11 cellular contexts compared by ENCODE assay signal in genomic region chr14:32307881-32308582, GRCh38. TPM values are rescaled to one million over a fixed set of nuclear protein-coding genes. Genes with fewer than 3 reads are reported as not detected.
A peak's percentile ranks its signal among the peaks of the same experiment; 100 is the strongest.
DNase-seq lines count a peak whose midpoint lies in the region; ATAC-seq and TF ChIP-seq lines count a peak whose summit lies in the region.
"Had no signal": no experiment of that assay in that cellular context is flagged by ENCODE, and none has a peak within 500 bp of the region (broad histone marks: within the 10 kb centered on the region; RNA-seq: fewer than 3 reads in every experiment).

No MANE protein-coding gene starts in this region.

- no peaks in the 10 kb centered on the region for H3K9me3 ChIP-seq in HEK293 (ENCODE audit: control insufficient read depth, insufficient read depth, low read depth, low read length)
- H3K9me3 ChIP-seq in testis = no peaks in the 10 kb centered on the region
- H3K9me3 ChIP-seq: BLaER1 treated with 17β-estradiol and CSF1 and Interleukin-3, amounts not matched to agents 10 nM and 100 nM had no signal

- in situ Hi-C loops in G401 (cut with HindIII; ENCODE audit: low sequenced_read_pairs) = no loop called here

- no peaks in the 10 kb centered on the region for H3K36me3 ChIP-seq in HEK293 (ENCODE audit: control insufficient read depth in 2 of 2, insufficient read depth in 1 of 2, low read length in 2 of 2)
- H3K36me3 ChIP-seq in testis (ENCODE audit: low read depth, missing control alignments) = no peaks in the 10 kb centered on the region
- H3K36me3 ChIP-seq: BLaER1 treated with 17β-estradiol and CSF1 and Interleukin-3, amounts not matched to agents 10 nM and 100 nM had no signal

- WGBS in testis, 2 donors = 81 to 88% methylated on average over 2 to 3 of the region's 3 CpGs

- TF ChIP-seq POLR2A in testis (IDR thresholded peaks at IDR 0.05) = no peak

- intact Hi-C loops in testis (cut with DNase I; ENCODE audit: low total_unique reads) = no loop called here

- H3K27me3 ChIP-seq in testis = no peaks in the 10 kb centered on the region
- H3K27me3 ChIP-seq: BLaER1 treated with 17β-estradiol and CSF1 and Interleukin-3, amounts not matched to agents 10 nM and 100 nM had no signal

- POLR2A ChIA-PET in HEK293 (lab: Yijun Ruan, JAX) = interaction anchor here (0.5 kb wide), 1 partner anchor 232 kb away, joined by 3 read pairs; no protein-coding TSS in a partner anchor

- H3K27ac ChIP-seq in HEK293 (ENCODE audit: extremely low read depth, low read depth, low read length) (peak overlapping the region; percentile 79), testis (no peak overlapping the region)
- H3K27ac ChIP-seq: BLaER1 treated with 17β-estradiol and CSF1 and Interleukin-3, amounts not matched to agents 10 nM and 100 nM had no signal

- TF ChIP-seq CTCF in HEK293 (tag by site-specific recombination; IDR thresholded peaks at IDR 0.05) (no peak), testis (IDR thresholded peaks at IDR 0.05) (no peak)

- DNase-seq in COLO668 (lab: John Stamatoyannopoulos, UW; ENCODE audit: unreplicated experiment) = peak; percentile 62
- DNase-seq in SHP77 treated with DMSO at 0.1 percent for 48 hours (lab: John Stamatoyannopoulos, UW) = peak; percentile 57
- peak; percentile 64 for DNase-seq in left lobe of liver (ENCODE audit: low spot score)
- DNase-seq in DMS114 treated with DMSO at 0.1 percent for 48 hours (lab: John Stamatoyannopoulos, UW; ENCODE audit: unreplicated experiment) = no peak
- no peak for DNase-seq in G401 (ENCODE audit: low spot score)
- DNase-seq in testis = no peak
- DNase-seq: stimulated activated CD4-positive, alpha-beta T cell treated with anti-CD3 and anti-CD28 coated beads, Interleukin-4, amount 100 ng/mL, for 24 hours; SW 1271 had no signal

- ATAC-seq in left lobe of liver (peak; percentile 80), GM19452 (IDR thresholded peaks at IDR 0.05; ENCODE audit: unreplicated experiment) (no peak)

- CTCF ChIA-PET in HEK293 (lab: Yijun Ruan, JAX) = no interaction called here

- peaks cover 17% of the 10 kb centered on the region for H3K4me1 ChIP-seq in HEK293 (ENCODE audit: control insufficient read depth, insufficient read depth, low read length)
- no peaks in the 10 kb centered on the region for H3K4me1 ChIP-seq in testis
- H3K4me1 ChIP-seq: BLaER1 treated with 17β-estradiol and CSF1 and Interleukin-3, amounts not matched to agents 10 nM and 100 nM had no signal

- H3K4me3 ChIP-seq in HEK293 (ENCODE audit: low read depth, low read length) (no peak overlapping the region), testis (no peak overlapping the region)
- H3K4me3 ChIP-seq: BLaER1 treated with 17β-estradiol and CSF1 and Interleukin-3, amounts not matched to agents 10 nM and 100 nM had no signal

TF ChIP-seq in HEK293, 187 proteins besides CTCF, POLR2A, EP300 and RAD21 (continues in another document):
- TF ChIP-seq FEZF1 (tag by site-specific recombination; IDR thresholded peaks at IDR 0.05) (peak; percentile 94), SCRT1 (tag by site-specific recombination; IDR thresholded peaks at IDR 0.05; ENCODE audit: borderline replicate concordance) (peak; percentile 78; the same call in 1 of the 2 replicates), TSHZ1 (tag by site-specific recombination; IDR thresholded peaks at IDR 0.05; ENCODE audit: borderline replicate concordance) (0 out of 2 replicates have a peak, but pooled peaks have one; percentile 34), ZIC2 (tag by site-specific recombination; IDR thresholded peaks at IDR 0.05) (peak; percentile 69), ZNF112 (tag by site-specific recombination; IDR thresholded peaks at IDR 0.05) (no peak), ZXDB (tag by site-specific recombination; IDR thresholded peaks at IDR 0.05) (peak; percentile 74; the same call in 1 of the 2 replicates), ZNF335 (tag by site-specific recombination; conservative IDR thresholded peaks at IDR 0.05) (peak; percentile 65), ZBTB17 (tag by site-specific recombination; IDR thresholded peaks at IDR 0.05) (0 out of 2 replicates have a peak, but pooled peaks have one; percentile 37), ZNF626 (tag by site-specific recombination; IDR thresholded peaks at IDR 0.05) (0 out of 2 replicates have a peak, but pooled peaks have one; percentile 70), ZSCAN30 (tag by site-specific recombination; IDR thresholded peaks at IDR 0.05) (peak; percentile 65), GLIS1 (tag by site-specific recombination; IDR thresholded peaks at IDR 0.05) (peak; percentile 92), ZNF707 (tag by site-specific recombination; IDR thresholded peaks at IDR 0.05) (no peak), ZNF24 (tag by site-specific recombination; IDR thresholded peaks at IDR 0.05) (no peak), ZNF530 (tag by site-specific recombination; IDR thresholded peaks at IDR 0.05; ENCODE audit: low read depth) (no peak), ZNF610 (tag by site-specific recombination; IDR thresholded peaks at IDR 0.05; ENCODE audit: borderline replicate concordance) (0 out of 2 replicates have a peak, but pooled peaks have one; percentile 28), ZEB2 (tag by site-specific recombination; IDR thresholded peaks at IDR 0.05) (peak; percentile 85), OVOL3 (tag by site-specific recombination; IDR thresholded peaks at IDR 0.05) (peak; percentile 79)
- TF ChIP-seq, protein P1, sequence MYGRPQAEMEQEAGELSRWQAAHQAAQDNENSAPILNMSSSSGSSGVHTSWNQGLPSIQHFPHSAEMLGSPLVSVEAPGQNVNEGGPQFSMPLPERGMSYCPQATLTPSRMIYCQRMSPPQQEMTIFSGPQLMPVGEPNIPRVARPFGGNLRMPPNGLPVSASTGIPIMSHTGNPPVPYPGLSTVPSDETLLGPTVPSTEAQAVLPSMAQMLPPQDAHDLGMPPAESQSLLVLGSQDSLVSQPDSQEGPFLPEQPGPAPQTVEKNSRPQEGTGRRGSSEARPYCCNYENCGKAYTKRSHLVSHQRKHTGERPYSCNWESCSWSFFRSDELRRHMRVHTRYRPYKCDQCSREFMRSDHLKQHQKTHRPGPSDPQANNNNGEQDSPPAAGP (tag by site-specific recombination; IDR thresholded peaks at IDR 0.05) = peak; percentile 73; the same call in 1 of the 2 replicates
- TF ChIP-seq, protein P2, sequence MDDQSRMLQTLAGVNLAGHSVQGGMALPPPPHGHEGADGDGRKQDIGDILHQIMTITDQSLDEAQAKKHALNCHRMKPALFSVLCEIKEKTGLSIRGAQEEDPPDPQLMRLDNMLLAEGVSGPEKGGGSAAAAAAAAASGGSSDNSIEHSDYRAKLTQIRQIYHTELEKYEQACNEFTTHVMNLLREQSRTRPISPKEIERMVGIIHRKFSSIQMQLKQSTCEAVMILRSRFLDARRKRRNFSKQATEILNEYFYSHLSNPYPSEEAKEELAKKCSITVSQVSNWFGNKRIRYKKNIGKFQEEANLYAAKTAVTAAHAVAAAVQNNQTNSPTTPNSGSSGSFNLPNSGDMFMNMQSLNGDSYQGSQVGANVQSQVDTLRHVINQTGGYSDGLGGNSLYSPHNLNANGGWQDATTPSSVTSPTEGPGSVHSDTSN (CRISPR knock-in tag; IDR thresholded peaks at IDR 0.05) = no peak

RNA-seq across cellular contexts. Expression of gene AKAP6, which starts 21.1 kb away (rescaled TPM):
- total RNA-seq in left lobe of liver (7.2 TPM), testis (10 to 100 TPM; 26.6 to 30.9 TPM)
- 0.06 and 2.3 TPM in 2 replicates for total RNA-seq in G401 (2014; rRNA removed; shearing (Covaris generic))
- polyA plus RNA-seq in testis (ENCODE audit: insufficient read depth, low read depth, low replicate concordance) = 30.9 TPM

Comparison
In these comparisons a context has a peak if more than half of its experiments do, and no peak if none do; other contexts are left out.
1. DNase-seq: peak in COLO668 (single experiment), SHP77 treated with DMSO at 0.1 percent for 48 hours (single experiment) and left lobe of liver (single experiment); none in DMS114 treated with DMSO at 0.1 percent for 48 hours (single experiment), G401 (single experiment) and testis (single experiment).